ENCODE assay signal across 8 cellular contexts in genomic region chr10:35639651-35640311, GRCh38. TPM values are rescaled to one million over a fixed set of nuclear protein-coding genes. Genes with fewer than 3 reads are reported as not detected.
A peak's percentile ranks its signal among the peaks of the same experiment; 100 is the strongest.
DNase-seq lines count a peak whose midpoint lies in the region; ATAC-seq and TF ChIP-seq lines count a peak whose summit lies in the region.

No MANE protein-coding gene starts in this region.

- peak overlapping the region; percentile 37; the same call in 1 of the 2 replicates for H3K4ac ChIP-seq in IMR-90 (ENCODE audit: low read depth, low read length)

- in situ Hi-C loops in IMR-90 (cut with MboI; ENCODE audit: low sequenced_read_pairs): loop anchor here (10.0 kb wide), 1 partner anchor 275 kb away; no protein-coding TSS in a partner anchor

- H3K36me3 ChIP-seq in IMR-90 (ENCODE audit: control insufficient read depth, insufficient read depth, low read length) (no peaks in the 10 kb centered on the region), duodenal mucosa (ENCODE audit: control insufficient read depth in 1 of 2, insufficient read depth in 2 of 2, low read length in 2 of 2) (no peaks in the 10 kb centered on the region)
- H3K36me3 ChIP-seq in naive thymus-derived CD4-positive, alpha-beta T cell (ENCODE audit: control insufficient read depth in 2 of 3, insufficient read depth in 3 of 3, low read length in 3 of 3): no peaks in the 10 kb centered on the region

- H4K91ac ChIP-seq in IMR-90 (ENCODE audit: insufficient read depth, low read depth, low read length): no peak overlapping the region; the same call in 1 of the 2 replicates

- peak; percentile 41 for TF ChIP-seq CTCF in IMR-90 (conservative IDR thresholded peaks at IDR 0.05; ENCODE audit: low read depth, low read length)

- H3K4me3 Mint-ChIP-seq in naive thymus-derived CD4-positive, alpha-beta T cell: peak overlapping the region; percentile 60 to 94 (median 78)

- POLR2A ChIA-PET in IMR-90 (lab: Charles Lee; ENCODE audit: unreplicated experiment): interaction anchor here (0.6 to 0.9 kb wide), 3 partner anchors 903 to 1140 kb away, joined by 3 to 6 read pairs (median 4); no protein-coding TSS in a partner anchor
- POLR2A ChIA-PET in naive thymus-derived CD4-positive, alpha-beta T cell (lab: Charles Lee): no interaction called here

- H2BK5ac ChIP-seq in IMR-90 (ENCODE audit: low read depth, low read length, poor library complexity, severe bottlenecking): peak overlapping the region; percentile 3

- H3K27me3 ChIP-seq in IMR-90 (ENCODE audit: control insufficient read depth, insufficient read depth, low read length) (0 out of 2 replicates have a peak, but pooled peaks cover 2% of the 10 kb centered on the region), duodenal mucosa (ENCODE audit: control insufficient read depth in 1 of 2, insufficient read depth in 2 of 2, low read length in 2 of 2) (peaks cover 31 to 40% of the 10 kb centered on the region in 2 donors)
- peaks cover 0 to 16% of the 10 kb centered on the region in 2 donors for H3K27me3 ChIP-seq in naive thymus-derived CD4-positive, alpha-beta T cell (ENCODE audit: control insufficient read depth in 2 of 2, insufficient read depth in 2 of 2, low read length in 2 of 2)

- peaks cover 28 to 77% (median 41%) of the 10 kb centered on the region in 5 donors for H3K27me3 Mint-ChIP-seq in naive thymus-derived CD4-positive, alpha-beta T cell

- H3K4me1 ChIP-seq in IMR-90 (ENCODE audit: control insufficient read depth, insufficient read depth, low read length): peaks cover 7% of the 10 kb centered on the region
- H3K4me1 ChIP-seq in duodenal mucosa (ENCODE audit: control insufficient read depth in 1 of 2, insufficient read depth in 2 of 2, low read length in 2 of 2): peaks cover 9 to 33% of the 10 kb centered on the region in 2 donors
- peaks cover 4 to 5% of the 10 kb centered on the region in 2 donors for H3K4me1 ChIP-seq in naive thymus-derived CD4-positive, alpha-beta T cell (ENCODE audit: control insufficient read depth in 2 of 2, insufficient read depth in 2 of 2, low read length in 2 of 2)

- no peak for ATAC-seq in IMR-90 (ENCODE audit: low read depth)
- no peak for ATAC-seq in naive thymus-derived CD4-positive, alpha-beta T cell
- ATAC-seq in HG03439 (IDR thresholded peaks at IDR 0.05; ENCODE audit: unreplicated experiment): no peak

- no peaks in the 10 kb centered on the region for H3K36me3 Mint-ChIP-seq in naive thymus-derived CD4-positive, alpha-beta T cell

- peak overlapping the region; percentile 84 for H3K4me2 ChIP-seq in IMR-90 (ENCODE audit: low read depth, low read length)

- no peak overlapping the region for H2BK20ac ChIP-seq in IMR-90 (ENCODE audit: low read depth, low read length)

- no peaks in the 10 kb centered on the region for H3K9me1 ChIP-seq in IMR-90 (ENCODE audit: insufficient read depth, low read length)

- BruUV-seq in IMR-90 (replicated peaks; lab: Mats Ljungman, UMichigan): no TSS peak

- peak overlapping the region; percentile 4; the same call in 1 of the 2 replicates for H2AK5ac ChIP-seq in IMR-90 (ENCODE audit: low read depth, low read length)

- TF ChIP-seq POLR2A in IMR-90 (IDR thresholded peaks at IDR 0.05; ENCODE audit: low read depth, low read length): no peak

- peak overlapping the region; percentile 91 for H2AFZ ChIP-seq in IMR-90 (replicated peaks; ENCODE audit: low read length, poor library complexity)

- H3K4me1 Mint-ChIP-seq in naive thymus-derived CD4-positive, alpha-beta T cell: peaks cover 20 to 54% (median 23%) of the 10 kb centered on the region in 7 donors

- CTCF ChIA-PET in IMR-90 (lab: Yijun Ruan, JAX): interaction anchor here (1.0 to 2.0 kb wide), 4 partner anchors 234 to 1140 kb away, joined by 3 to 7 read pairs (median 4); no protein-coding TSS in a partner anchor
- CTCF ChIA-PET in naive thymus-derived CD4-positive, alpha-beta T cell (lab: Charles Lee): no interaction called here

- H4K5ac ChIP-seq in IMR-90 (ENCODE audit: low read depth, low read length): 0 out of 2 replicates have a peak overlapping the region, but pooled peaks have one; percentile 1

- no peak overlapping the region for H3K56ac ChIP-seq in IMR-90 (ENCODE audit: extremely low read depth, insufficient read depth, low read length)

- H3K9me3 ChIP-seq in IMR-90 (ENCODE audit: control insufficient read depth, insufficient read depth, low read length) (no peaks in the 10 kb centered on the region), duodenal mucosa (ENCODE audit: control insufficient read depth in 1 of 2, low read length in 2 of 2) (no peaks in the 10 kb centered on the region)
- no peaks in the 10 kb centered on the region for H3K9me3 ChIP-seq in naive thymus-derived CD4-positive, alpha-beta T cell (ENCODE audit: control insufficient read depth in 2 of 3, low read length in 3 of 3)

- dilution Hi-C loops in IMR-90 (cut with HindIII; ENCODE audit: low sequenced_read_pairs, unreplicated experiment): no loop called here

- H3K27ac ChIP-seq in IMR-90 (ENCODE audit: insufficient read depth, low read length) (no peak overlapping the region; the same call in 1 of the 2 replicates), duodenal mucosa (ENCODE audit: low read depth, low read length) (no peak overlapping the region)
- H3K27ac ChIP-seq in naive thymus-derived CD4-positive, alpha-beta T cell (ENCODE audit: low read depth, low read length): no peak overlapping the region

- peaks cover 8% of the 10 kb centered on the region; the same call in 1 of the 2 replicates for H4K20me1 ChIP-seq in IMR-90 (ENCODE audit: insufficient read depth, low read length)

- TF ChIP-seq RAD21 in IMR-90 (IDR thresholded peaks at IDR 0.05; ENCODE audit: low read length): peak; percentile 35

- peak overlapping the region; percentile 64 for H3K14ac ChIP-seq in IMR-90 (replicated peaks; ENCODE audit: low read depth, low read length)

- H3K9ac ChIP-seq in IMR-90 (ENCODE audit: low read depth, low read length): peak overlapping the region; percentile 36; the same call in 1 of the 2 replicates
- H3K9ac ChIP-seq in duodenal mucosa (ENCODE audit: low read depth in 1 of 2, low read length in 2 of 2): no peak overlapping the region

- intact Hi-C loops in IMR-90 (cut with micrococcal nuclease): loop anchor here (5.0 to 10.0 kb wide), 5 partner anchors 363 to 965 kb away; no protein-coding TSS in a partner anchor
- intact Hi-C loops in naive thymus-derived CD4-positive, alpha-beta T cell (cut with micrococcal nuclease): loop anchor here (2.0 to 10.0 kb wide), 5 partner anchors 185 to 1245 kb away; partner anchors contain the start of gene CUL2 (in 1 of the 2)

- peak overlapping the region; percentile 5 to 50; a peak in 2 of 4 replicates for H4K8ac ChIP-seq in IMR-90 (ENCODE audit: low read depth in 2 of 2, low read length in 2 of 2)

- peaks cover 12 to 21% of the 10 kb centered on the region in 2 experiments for H3K79me1 ChIP-seq in IMR-90 (ENCODE audit: low read depth in 1 of 2, low read length in 2 of 2)

- peak overlapping the region; percentile 56 for H3K23ac ChIP-seq in IMR-90 (ENCODE audit: low read depth, low read length)

- H3K4me3 ChIP-seq in IMR-90 (ENCODE audit: insufficient read depth, low read depth, low read length) (peak overlapping the region; percentile 91), duodenal mucosa (ENCODE audit: low read depth in 1 of 2, low read length in 2 of 2) (peak overlapping the region; percentile 33 to 58)
- H3K4me3 ChIP-seq in naive thymus-derived CD4-positive, alpha-beta T cell (ENCODE audit: low read length): no peak overlapping the region

- no peak overlapping the region for H2BK15ac ChIP-seq in IMR-90 (ENCODE audit: low read depth, low read length)

- H2BK120ac ChIP-seq in IMR-90 (ENCODE audit: low read depth, low read length): peak overlapping the region; percentile 56

- 7% methylated on average over 37 of the region's 64 CpGs; no CpG with 5 or more reads in 1 of the 2 experiments for WGBS in IMR-90 (ENCODE audit: extremely low coverage in 2 of 2, insufficient read length in 1 of 2), 2 experiments

- DNase-seq in AG08396 (ENCODE audit: low spot score): peak; percentile 12
- peak; percentile 70 for DNase-seq in IMR-90
- peak in 2 of 9 donors; percentile 3 to 21 for DNase-seq in naive thymus-derived CD4-positive, alpha-beta T cell
- no peak for DNase-seq in NCI-H1092 (lab: John Stamatoyannopoulos, UW)
- no peak for DNase-seq in GDM1 (lab: John Stamatoyannopoulos, UW)
- DNase-seq in NAMALWA (ENCODE audit: low spot score): no peak

- H3K27ac Mint-ChIP-seq in naive thymus-derived CD4-positive, alpha-beta T cell: no peak overlapping the region

- no peak overlapping the region for H3K18ac ChIP-seq in IMR-90 (ENCODE audit: low read depth, low read length)

- H2AK9ac ChIP-seq in IMR-90 (replicated peaks; ENCODE audit: low read depth, low read length, poor library complexity): peak overlapping the region; percentile 50

- H3K9me3 Mint-ChIP-seq in naive thymus-derived CD4-positive, alpha-beta T cell: peaks cover 0 to 1% (median 0%) of the 10 kb centered on the region in 11 donors

TF ChIP-seq in IMR-90, 13 proteins besides CTCF, POLR2A, EP300 and RAD21 (continues in another document):
- TF ChIP-seq MAZ (IDR thresholded peaks at IDR 0.05; ENCODE audit: borderline replicate concordance, low read depth, low read length) (no peak), BHLHE40 (IDR thresholded peaks at IDR 0.05; ENCODE audit: low read depth, low read length) (0 out of 2 replicates have a peak, but pooled peaks have one; percentile 22), SMC3 (IDR thresholded peaks at IDR 0.05; ENCODE audit: low read depth, low read length) (peak; percentile 37), RFX5 (IDR thresholded peaks at IDR 0.05; ENCODE audit: low read depth, low read length) (no peak), USF2 (IDR thresholded peaks at IDR 0.05; ENCODE audit: low read depth, low read length) (no peak)

RNA-seq across cellular contexts. Expression of gene FZD8, which starts 2.3 kb away (rescaled TPM):
- total RNA-seq in IMR-90 (2012; rRNA removed): 3.6 and 4.4 TPM in 2 replicates
- 3.9 and 4.8 TPM in 2 replicates for polyA plus RNA-seq in IMR-90 (2012; rRNA removed)
- polyA plus RNA-seq in IMR-90 (2012; cell fraction: cytosol; rRNA removed): 2.1 and 4.9 TPM in 2 replicates
- polyA plus RNA-seq in IMR-90 (2012; cell fraction: nucleus; rRNA removed; ENCODE audit: low replicate concordance): 5.1 and 9.6 TPM in 2 replicates
- total RNA-seq in naive thymus-derived CD4-positive, alpha-beta T cell: 1 to 10 TPM in 1 of 5 experiments, under 1 TPM in 4; 0.19 to 1.7 (median 0.47) TPM
- not detected for polyA plus RNA-seq in naive thymus-derived CD4-positive, alpha-beta T cell

RNA-seq across cellular contexts. Expression of gene GJD4, which starts 34.6 kb away (rescaled TPM):
- total RNA-seq in IMR-90 (2012; rRNA removed): not detected in 2 replicates
- 0.06 TPM in 1 of 2 replicates, not detected in the other for polyA plus RNA-seq in IMR-90 (2012; rRNA removed)
- not detected in 2 replicates for polyA plus RNA-seq in IMR-90 (2012; cell fraction: cytosol; rRNA removed)
- 0.04 TPM in 1 of 2 replicates, not detected in the other for polyA plus RNA-seq in IMR-90 (2012; cell fraction: nucleus; rRNA removed; ENCODE audit: low replicate concordance)
- total RNA-seq in naive thymus-derived CD4-positive, alpha-beta T cell: not detected
- polyA plus RNA-seq in naive thymus-derived CD4-positive, alpha-beta T cell: not detected

Comparison
In these comparisons a context has a peak if more than half of its experiments do, and no peak if none do; other contexts are left out.
1. DNase-seq: peak in AG08396 (single experiment) and IMR-90 (single experiment); none in NCI-H1092 (single experiment), GDM1 (single experiment) and NAMALWA (single experiment).